8 cellular contexts compared by ENCODE assay signal in genomic region chr4:10107111-10108091, GRCh38. TPM values are rescaled to one million over a fixed set of nuclear protein-coding genes. Genes with fewer than 3 reads are reported as not detected.
DNase-seq lines count a peak whose midpoint lies in the region; ATAC-seq and TF ChIP-seq lines count a peak whose summit lies in the region.

No MANE protein-coding gene starts in this region.

- peak overlapping the region; percentile 10 for H3K27ac ChIP-seq in A673 (ENCODE audit: low read depth, low read length, poor library complexity, severe bottlenecking)
- peak overlapping the region; percentile 83 for H3K27ac ChIP-seq in cingulate gyrus (ENCODE audit: low read depth, low read length)

- DNase-seq in A673 (ENCODE audit: low spot score), result no peak
- DNase-seq in M059J (ENCODE audit: low read depth), result peak; percentile 68
- no peak for DNase-seq in naive thymus-derived CD8-positive, alpha-beta T cell
- DNase-seq in erythroblast (lab: John Stamatoyannopoulos, UW), result no peak
- DNase-seq in stimulated activated CD4-positive, alpha-beta T cell treated with anti-CD3 and anti-CD28 coated beads, Interleukin-4, amount 100 ng/mL, for 4 hours, result no peak

- TF ChIP-seq CTCF in A673 (conservative IDR thresholded peaks at IDR 0.05; ENCODE audit: low read depth, low read length), result no peak

- peaks cover 17% of the 10 kb centered on the region for H3K36me3 ChIP-seq in A673 (ENCODE audit: insufficient read depth, low read length, poor library complexity, severe bottlenecking)

- no peaks in the 10 kb centered on the region for H3K4me1 ChIP-seq in A673 (ENCODE audit: insufficient read depth, low read length, poor library complexity, severe bottlenecking)

- H3K4me1 Mint-ChIP-seq in naive thymus-derived CD8-positive, alpha-beta T cell, result peaks cover 73 to 100% (median 98%) of the 10 kb centered on the region in 4 donors

- no peak for TF ChIP-seq POLR2A in erythroblast (IDR thresholded peaks at IDR 0.05; ENCODE audit: low read length)

- no peaks in the 10 kb centered on the region for H3K9me3 Mint-ChIP-seq in naive thymus-derived CD8-positive, alpha-beta T cell

- ATAC-seq in naive thymus-derived CD8-positive, alpha-beta T cell, result no peak
- ATAC-seq in GM18868 (IDR thresholded peaks at IDR 0.05; ENCODE audit: unreplicated experiment) (no peak), HG03175 (IDR thresholded peaks at IDR 0.05; ENCODE audit: unreplicated experiment) (no peak)

- no peaks in the 10 kb centered on the region for H3K27me3 Mint-ChIP-seq in naive thymus-derived CD8-positive, alpha-beta T cell

- H3K27ac Mint-ChIP-seq in naive thymus-derived CD8-positive, alpha-beta T cell, result peak overlapping the region; percentile 74 to 96 (median 93)

- POLR2A ChIA-PET in A673 (lab: Charles Lee; ENCODE audit: low non-redundant PET), result interaction anchor here (0.6 kb wide), 2 partner anchors 10 kb away, joined by 6 to 10 read pairs; no protein-coding TSS in a partner anchor
- POLR2A ChIA-PET in naive thymus-derived CD8-positive, alpha-beta T cell (lab: Charles Lee), result interaction anchor here (1.2 to 20.5 kb wide), 8 partner anchors 8 to 350 kb away, joined by 3 to 349 read pairs (median 6); partner anchors contain the start of genes WDR1 and ZNF518B

- BruUV-seq in A673 (replicated peaks; lab: Mats Ljungman, UMichigan), result no TSS peak

- no peaks in the 10 kb centered on the region for H3K27me3 ChIP-seq in A673 (replicated peaks; ENCODE audit: insufficient read depth, low read depth, low read length, poor library complexity)

- peak overlapping the region; percentile 48 to 97 (median 77) for H3K4me3 Mint-ChIP-seq in naive thymus-derived CD8-positive, alpha-beta T cell

- peaks cover 0 to 87% (median 10%) of the 10 kb centered on the region in 3 donors for H3K36me3 Mint-ChIP-seq in naive thymus-derived CD8-positive, alpha-beta T cell

- no peak overlapping the region for H3K4me3 ChIP-seq in A673 (ENCODE audit: low read depth, low read length, poor library complexity, severe bottlenecking)

- no peaks in the 10 kb centered on the region for H3K9me3 ChIP-seq in A673 (ENCODE audit: low read depth, low read length, poor library complexity, severe bottlenecking)

- CTCF ChIA-PET in A673 (lab: Charles Lee), result no interaction called here

- intact Hi-C loops in A673 (cut with micrococcal nuclease; ENCODE audit: unreplicated experiment), result no loop called here

RNA-seq across cellular contexts. Expression of gene WDR1, which starts 9.2 kb away (rescaled TPM):
- total RNA-seq in A673 (2021), result 196 and 227 TPM in 2 replicates
- total RNA-seq in M059J (2014; rRNA removed; shearing (Covaris generic)), result 322 and 407 TPM in 2 replicates
- total RNA-seq in naive thymus-derived CD8-positive, alpha-beta T cell, result 100 to 1,000 TPM; 295 to 300 TPM
- 100 to 1,000 TPM; 304 to 378 (median 322) TPM for polyA plus RNA-seq in naive thymus-derived CD8-positive, alpha-beta T cell
